12 cellular contexts compared by ENCODE assay signal in genomic region chr13:46804391-46804815, GRCh38. TPM values are rescaled to one million over a fixed set of nuclear protein-coding genes. Genes with fewer than 3 reads are reported as not detected.
A peak's percentile ranks its signal among the peaks of the same experiment; 100 is the strongest.
DNase-seq lines count a peak whose midpoint lies in the region; ATAC-seq and TF ChIP-seq lines count a peak whose summit lies in the region.
"Had no signal": no experiment of that assay in that cellular context is flagged by ENCODE, and none has a peak within 500 bp of the region (broad histone marks: within the 10 kb centered on the region; RNA-seq: fewer than 3 reads in every experiment).

No MANE protein-coding gene starts in this region.

- TF ChIP-seq CTCF in fibroblast of mammary gland (conservative IDR thresholded peaks at IDR 0.05; ENCODE audit: control insufficient read depth, insufficient read depth, low read depth, low read length) (peak; percentile 9), endothelial cell (IDR thresholded peaks at IDR 0.05; ENCODE audit: unreplicated experiment) (no peak)

- no peaks in the 10 kb centered on the region for H3K4me1 Mint-ChIP-seq in activated naive CD8-positive, alpha-beta T cell treated with anti-CD3 and anti-CD28 coated beads, Interleukin-2, amount 50 U/mL, for 24 hours
- H3K4me1 Mint-ChIP-seq in activated naive CD8-positive, alpha-beta T cell treated with anti-CD3 and anti-CD28 coated beads for 36 hours: no peaks in the 10 kb centered on the region
- no peaks in the 10 kb centered on the region for H3K4me1 Mint-ChIP-seq in endothelial cell (ENCODE audit: unreplicated experiment)
- H3K4me1 Mint-ChIP-seq: activated CD4-positive, alpha-beta T cell treated with anti-CD3 and anti-CD28 coated beads, Interleukin-2, amount 10 ng/mL, durations not matched to agents 24 days and 14 days had no signal

- H3K4me1 ChIP-seq in SJSA1 (replicated peaks): peaks cover 50% of the 10 kb centered on the region

- H3K4me3 ChIP-seq in SJSA1 (no peak overlapping the region), fibroblast of mammary gland (ENCODE audit: control insufficient read depth, low read depth, low read length) (no peak overlapping the region)

- H3K27me3 ChIP-seq in SJSA1 (replicated peaks): no peaks in the 10 kb centered on the region

- peak; percentile 73 for ATAC-seq in activated naive CD8-positive, alpha-beta T cell treated with anti-CD3 and anti-CD28 coated beads, Interleukin-2, amount 50 U/mL, for 24 hours
- no peak for ATAC-seq in GM18909 (IDR thresholded peaks at IDR 0.05; ENCODE audit: poor library complexity, unreplicated experiment)

- H3K36me3 Mint-ChIP-seq in activated naive CD8-positive, alpha-beta T cell treated with anti-CD3 and anti-CD28 coated beads, Interleukin-2, amount 50 U/mL, for 24 hours (ENCODE audit: low read depth): no peaks in the 10 kb centered on the region
- no peaks in the 10 kb centered on the region for H3K36me3 Mint-ChIP-seq in activated naive CD8-positive, alpha-beta T cell treated with anti-CD3 and anti-CD28 coated beads for 36 hours
- H3K36me3 Mint-ChIP-seq in endothelial cell (ENCODE audit: low read depth, unreplicated experiment): no peaks in the 10 kb centered on the region

- DNase-seq in activated naive CD8-positive, alpha-beta T cell treated with anti-CD3 and anti-CD28 coated beads, Interleukin-2, amount 50 U/mL, for 24 hours: no peak
- DNase-seq in activated naive CD8-positive, alpha-beta T cell treated with anti-CD3 and anti-CD28 coated beads for 36 hours: no peak
- DNase-seq in SJSA1 (ENCODE audit: low read depth in 1 of 2, low spot score in 2 of 2): peak; percentile 74
- DNase-seq in fibroblast of mammary gland (ENCODE audit: low read depth): peak; percentile 97
- DNase-seq in stromal cell of bone marrow (ENCODE audit: low read depth): peak; percentile 77
- no peak for DNase-seq in retina
- DNase-seq in endothelial cell (ENCODE audit: low spot score): no peak
- DNase-seq: activated CD4-positive, alpha-beta T cell treated with anti-CD3 and anti-CD28 coated beads, Interleukin-2, amount 10 ng/mL, durations not matched to agents 24 days and 14 days; activated naive CD4-positive, alpha-beta T cell treated with anti-CD3 and anti-CD28 coated beads for 36 hours; GF-D8; NCI-H2227 treated with DMSO at 0.1 percent for 48 hours had no signal

- H3K27ac ChIP-seq in SJSA1: peak overlapping the region; percentile 58

- no peaks in the 10 kb centered on the region for H3K9me3 ChIP-seq in SJSA1 (replicated peaks)

- no peak overlapping the region for H3K4me3 Mint-ChIP-seq in activated naive CD8-positive, alpha-beta T cell treated with anti-CD3 and anti-CD28 coated beads, Interleukin-2, amount 50 U/mL, for 24 hours
- H3K4me3 Mint-ChIP-seq in activated naive CD8-positive, alpha-beta T cell treated with anti-CD3 and anti-CD28 coated beads for 36 hours: no peak overlapping the region
- no peak overlapping the region for H3K4me3 Mint-ChIP-seq in endothelial cell (ENCODE audit: unreplicated experiment)
- H3K4me3 Mint-ChIP-seq: activated CD4-positive, alpha-beta T cell treated with anti-CD3 and anti-CD28 coated beads, Interleukin-2, amount 10 ng/mL, durations not matched to agents 24 days and 14 days; activated naive CD4-positive, alpha-beta T cell treated with anti-CD3 and anti-CD28 coated beads for 36 hours had no signal

- no peak overlapping the region for H3K27ac Mint-ChIP-seq in activated naive CD8-positive, alpha-beta T cell treated with anti-CD3 and anti-CD28 coated beads, Interleukin-2, amount 50 U/mL, for 24 hours
- no peak overlapping the region for H3K27ac Mint-ChIP-seq in activated naive CD8-positive, alpha-beta T cell treated with anti-CD3 and anti-CD28 coated beads for 36 hours
- H3K27ac Mint-ChIP-seq in endothelial cell (ENCODE audit: unreplicated experiment): no peak overlapping the region
- H3K27ac Mint-ChIP-seq: activated CD4-positive, alpha-beta T cell treated with anti-CD3 and anti-CD28 coated beads, Interleukin-2, amount 10 ng/mL, durations not matched to agents 24 days and 14 days; activated naive CD4-positive, alpha-beta T cell treated with anti-CD3 and anti-CD28 coated beads for 36 hours had no signal

- H3K27me3 Mint-ChIP-seq in activated naive CD8-positive, alpha-beta T cell treated with anti-CD3 and anti-CD28 coated beads, Interleukin-2, amount 50 U/mL, for 24 hours: peaks cover 6% of the 10 kb centered on the region
- H3K27me3 Mint-ChIP-seq in activated naive CD8-positive, alpha-beta T cell treated with anti-CD3 and anti-CD28 coated beads for 36 hours: peaks cover 4% of the 10 kb centered on the region
- no peaks in the 10 kb centered on the region for H3K27me3 Mint-ChIP-seq in endothelial cell (ENCODE audit: unreplicated experiment)

- H3K36me3 ChIP-seq in SJSA1: no peaks in the 10 kb centered on the region

- no peaks in the 10 kb centered on the region for H3K9me3 Mint-ChIP-seq in activated naive CD8-positive, alpha-beta T cell treated with anti-CD3 and anti-CD28 coated beads, Interleukin-2, amount 50 U/mL, for 24 hours
- no peaks in the 10 kb centered on the region for H3K9me3 Mint-ChIP-seq in activated naive CD8-positive, alpha-beta T cell treated with anti-CD3 and anti-CD28 coated beads for 36 hours
- no peaks in the 10 kb centered on the region for H3K9me3 Mint-ChIP-seq in endothelial cell (ENCODE audit: unreplicated experiment)
- H3K9me3 Mint-ChIP-seq: activated CD4-positive, alpha-beta T cell treated with anti-CD3 and anti-CD28 coated beads, Interleukin-2, amount 10 ng/mL, durations not matched to agents 24 days and 14 days; activated naive CD4-positive, alpha-beta T cell treated with anti-CD3 and anti-CD28 coated beads for 36 hours had no signal

RNA-seq across cellular contexts. Expression of gene ESD, which starts 7.4 kb away (rescaled TPM):
- total RNA-seq in activated naive CD8-positive, alpha-beta T cell treated with anti-CD3 and anti-CD28 coated beads for 36 hours: 100 to 1,000 TPM; 140 to 142 TPM
- total RNA-seq in SJSA1 (2014; rRNA removed; shearing (Covaris generic)): 98.2 and 108 TPM in 2 replicates
- 90.9 TPM for total RNA-seq in endothelial cell (ENCODE audit: unreplicated experiment)

Comparison
In these comparisons a context has a peak if more than half of its experiments do, and no peak if none do; other contexts are left out.
1. DNase-seq: peak in SJSA1 (2 of 2), fibroblast of mammary gland (single experiment) and stromal cell of bone marrow (single experiment); none in activated naive CD8-positive, alpha-beta T cell treated with anti-CD3 and anti-CD28 coated beads, Interleukin-2, amount 50 U/mL, for 24 hours (single experiment), activated naive CD8-positive, alpha-beta T cell treated with anti-CD3 and anti-CD28 coated beads for 36 hours (single experiment), retina (single experiment) and endothelial cell (single experiment).